ENCODE assay signal across 18 cellular contexts in the genomic region with DNA sequence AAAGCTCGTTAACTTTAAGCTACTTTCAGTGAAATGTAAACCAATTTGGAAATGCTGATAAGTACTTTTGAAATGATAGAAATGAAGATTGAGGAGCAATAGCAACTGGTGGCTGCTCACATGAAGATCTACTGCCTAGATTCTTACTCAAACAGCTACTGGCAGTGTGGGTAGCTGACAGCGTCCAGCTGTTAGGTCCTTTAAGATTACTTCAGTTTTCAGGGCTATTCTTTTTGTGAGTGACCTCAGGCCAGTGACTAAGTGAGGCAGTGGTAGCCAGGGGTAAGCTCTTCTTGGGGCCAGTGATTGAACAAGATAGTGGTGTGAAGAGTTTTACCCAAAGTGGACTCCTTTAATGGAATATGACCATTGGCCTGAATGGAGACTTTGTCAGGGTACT. TPM values are rescaled to one million over a fixed set of nuclear protein-coding genes. Genes with fewer than 3 reads are reported as not detected.
DNase-seq lines count a peak whose midpoint lies in the region; ATAC-seq and TF ChIP-seq lines count a peak whose summit lies in the region.
"Had no signal": no experiment of that assay in that cellular context is flagged by ENCODE, and none has a peak within 500 bp of the region (broad histone marks: within the 10 kb centered on the region; RNA-seq: fewer than 3 reads in every experiment).

No MANE protein-coding gene starts in this region.

- H3K23ac ChIP-seq in trophoblast cell (ENCODE audit: low read length), result no peak overlapping the region

- H3K4me3 ChIP-seq in choroid plexus epithelial cell (ENCODE audit: low read depth, low read length) (no peak overlapping the region), fibroblast of villous mesenchyme (ENCODE audit: low read depth, low read length) (no peak overlapping the region), trophoblast cell (ENCODE audit: low read depth, low read length) (no peak overlapping the region), WERI-Rb-1 (ENCODE audit: low read depth, low read length) (no peak overlapping the region)

- peaks cover 1 to 2% of the 10 kb centered on the region in 2 experiments for H3K4me1 ChIP-seq in trophoblast cell (ENCODE audit: control insufficient read depth in 1 of 2, insufficient read depth in 2 of 2, low read length in 2 of 2)

- no peaks in the 10 kb centered on the region for H3K79me1 ChIP-seq in trophoblast cell (ENCODE audit: low read length)

- WGBS in trophoblast cell (ENCODE audit: extremely low coverage, insufficient coverage, insufficient read length), result no CpG with 5 or more reads among the region's 2 CpGs

- H3K79me2 ChIP-seq in trophoblast cell (ENCODE audit: control insufficient read depth, insufficient read depth, low read length, poor library complexity), result peaks cover 2% of the 10 kb centered on the region

- no peak overlapping the region for H2BK5ac ChIP-seq in trophoblast cell (ENCODE audit: low read depth, low read length, poor library complexity)

- DNase-seq in LHCN-M2 (ENCODE audit: low read depth) (peak; percentile 86), choroid plexus epithelial cell (ENCODE audit: low read depth) (peak; percentile 66), fibroblast of villous mesenchyme (ENCODE audit: low read depth) (peak; percentile 81), trophoblast cell (peak; percentile 64 to 74), WERI-Rb-1 (no peak)
- DNase-seq: ACHN, AML-193, Karpas-422, NCI-H1105 treated with DMSO at 0.1 percent for 48 hours, NCI-H1694 treated with DMSO at 0.1 percent for 48 hours, NCI-H2107, NCI-H2227 treated with DMSO at 0.1 percent for 48 hours, NCI-H524 had no signal

- H3K4ac ChIP-seq in trophoblast cell (ENCODE audit: low read depth, low read length), result no peak overlapping the region

- H2AK5ac ChIP-seq in trophoblast cell (ENCODE audit: low read length), result no peak overlapping the region

- no peak overlapping the region for H3K4me2 ChIP-seq in trophoblast cell (ENCODE audit: low read length)

- H3K18ac ChIP-seq in trophoblast cell (ENCODE audit: low read length), result peak overlapping the region; percentile 45

- H4K12ac ChIP-seq in trophoblast cell (ENCODE audit: low read depth, low read length), result no peak overlapping the region

- no peak overlapping the region for H2BK12ac ChIP-seq in trophoblast cell (ENCODE audit: low read length)

- H4K8ac ChIP-seq in trophoblast cell (ENCODE audit: low read depth, low read length), result no peak overlapping the region

- H3K27me3 ChIP-seq in trophoblast cell (ENCODE audit: insufficient read depth, low read length) (no peaks in the 10 kb centered on the region), WERI-Rb-1 (ENCODE audit: insufficient read depth, low read depth, severe bottlenecking) (no peaks in the 10 kb centered on the region)

- H3K9me3 ChIP-seq in trophoblast cell (ENCODE audit: insufficient read depth, low read depth, low read length), result no peaks in the 10 kb centered on the region
- H3K9me3 ChIP-seq in WERI-Rb-1 (ENCODE audit: severe bottlenecking), result no peaks in the 10 kb centered on the region

- TF ChIP-seq CTCF in choroid plexus epithelial cell (conservative IDR thresholded peaks at IDR 0.05; ENCODE audit: low read depth, low read length), result no peak
- TF ChIP-seq CTCF in fibroblast of villous mesenchyme (IDR thresholded peaks at IDR 0.05; ENCODE audit: insufficient read depth, low read depth, low read length), result no peak
- no peak for TF ChIP-seq CTCF in WERI-Rb-1 (IDR thresholded peaks at IDR 0.05; ENCODE audit: low read depth, low read length)

- H2AFZ ChIP-seq in trophoblast cell (ENCODE audit: insufficient read depth, low read length, poor library complexity), result no peak overlapping the region

- no peak overlapping the region for H3K14ac ChIP-seq in trophoblast cell (ENCODE audit: low read length)

- no peak for ATAC-seq in HG03457 (IDR thresholded peaks at IDR 0.05; ENCODE audit: unreplicated experiment)
- ATAC-seq in HG03521 (IDR thresholded peaks at IDR 0.05; ENCODE audit: unreplicated experiment), result no peak
- no peak for ATAC-seq in GM21737 (IDR thresholded peaks at IDR 0.05; ENCODE audit: unreplicated experiment)
- ATAC-seq: HepG2 had no signal

- H2BK120ac ChIP-seq in trophoblast cell (ENCODE audit: insufficient read depth, low read length, poor library complexity), result no peak overlapping the region

- H3K9ac ChIP-seq in trophoblast cell (ENCODE audit: low read length), result no peak overlapping the region

- H4K91ac ChIP-seq in trophoblast cell (ENCODE audit: low read depth, low read length), result no peak overlapping the region

- H3K27ac ChIP-seq in trophoblast cell (ENCODE audit: low read depth, low read length) (no peak overlapping the region), WERI-Rb-1 (no peak overlapping the region)

- H3K36me3 ChIP-seq in trophoblast cell (ENCODE audit: control insufficient read depth in 1 of 2, insufficient read depth in 2 of 2, low read length in 2 of 2), result peaks cover 0 to 3% of the 10 kb centered on the region in 2 experiments
- no peaks in the 10 kb centered on the region for H3K36me3 ChIP-seq in WERI-Rb-1

RNA-seq across cellular contexts. Expression of gene NECTIN3, which starts 41.3 kb away (rescaled TPM):
- total RNA-seq in LHCN-M2 (2014; rRNA removed), result 44.6 and 57.3 TPM in 2 replicates
- 22.2 TPM for polyA plus RNA-seq in LHCN-M2 (2012)
- 89.5 and 140 TPM in 2 replicates for total RNA-seq in fibroblast of villous mesenchyme
- 202 and 213 TPM in 2 replicates for polyA plus RNA-seq in trophoblast cell (2013)
- polyA plus RNA-seq: CD14-positive monocyte had no signal
